10 cellular contexts compared by ENCODE assay signal in genomic region chr11:82978422-82979099, GRCh38.
A peak's percentile ranks its signal among the peaks of the same experiment; 100 is the strongest.
DNase-seq lines count a peak whose midpoint lies in the region; ATAC-seq, FAIRE-seq and TF ChIP-seq lines count a peak whose summit lies in the region.
"Had no signal": no experiment of that assay in that cellular context is flagged by ENCODE, and none has a peak within 500 bp of the region (broad histone marks: within the 10 kb centered on the region; RNA-seq: fewer than 3 reads in every experiment).

No MANE protein-coding gene starts in this region.

- TF ChIP-seq CTCF in A549 (IDR thresholded peaks at IDR 0.05) (no peak), KMS-11 (conservative IDR thresholded peaks at IDR 0.05; ENCODE audit: low read depth, low read length) (no peak)

- POLR2A ChIA-PET in A549 (lab: Yijun Ruan, JAX): interaction anchor here (0.5 kb wide), 1 partner anchor 68 kb away, joined by 4 read pairs; no protein-coding TSS in a partner anchor

- no peak overlapping the region for H3K9ac ChIP-seq in KMS-11

- peak in 1 of 2 experiments; percentile 32; a peak in 1 of 6 replicates for ATAC-seq in A549
- ATAC-seq in GM18867 (IDR thresholded peaks at IDR 0.05; ENCODE audit: unreplicated experiment): peak; percentile 54

- no peak for TF ChIP-seq POLR2A in A549 (IDR thresholded peaks at IDR 0.05; ENCODE audit: low read length)

- no peak for TF ChIP-seq EP300 in A549 (IDR thresholded peaks at IDR 0.05)

- H3K4me3 ChIP-seq in A549 (no peak overlapping the region), KMS-11 (IDR thresholded peaks at IDR 0.05; ENCODE audit: insufficient read depth, low read depth, low read length) (no peak overlapping the region)

- CTCF ChIA-PET in A549 (lab: Yijun Ruan, JAX): no interaction called here

- FAIRE-seq in A549 (lab: Jason Lieb, UNC): peak; percentile 86
- FAIRE-seq: TTC549 had no signal

- H3K4me2 ChIP-seq in A549 (peak overlapping the region; percentile 27; the same call in 1 of the 3 replicates), KMS-11 (peak overlapping the region; percentile 72)

- H3K27ac ChIP-seq in A549 (no peak overlapping the region), KMS-11 (peak overlapping the region; percentile 26)

- TF ChIP-seq RAD21 in A549 (conservative IDR thresholded peaks at IDR 0.05 in 1 of 2, IDR thresholded peaks at IDR 0.05 in 1 of 2): no peak

- WGBS in A549 (ENCODE audit: missing lambda C conversion rate): 78% methylated on average over 6 of the region's 6 CpGs

- no peaks in the 10 kb centered on the region for H3K36me3 ChIP-seq in KMS-11 (ENCODE audit: insufficient read depth)

- no peaks in the 10 kb centered on the region for H4K20me1 ChIP-seq in KMS-11 (ENCODE audit: insufficient read depth)

- H3K4me1 ChIP-seq in A549 (peaks cover 27% of the 10 kb centered on the region), KMS-11 (ENCODE audit: low read depth, poor library complexity, severe bottlenecking) (peaks cover 36% of the 10 kb centered on the region)

- no peaks in the 10 kb centered on the region for H3K79me2 ChIP-seq in KMS-11 (ENCODE audit: insufficient read depth, low read depth)

- no peaks in the 10 kb centered on the region for H3K27me3 ChIP-seq in KMS-11 (ENCODE audit: insufficient read depth, low read depth)

- no peaks in the 10 kb centered on the region for H3K9me3 ChIP-seq in A549

- DNase-seq in A549 (ENCODE audit: low read depth in 1 of 2, low spot score in 1 of 2) (peak in 1 of 2 experiments; percentile 23), epidermal melanocyte (ENCODE audit: insufficient read length, low spot score) (peak; percentile 65), NCI-H1417 treated with DMSO at 0.1 percent for 48 hours (lab: John Stamatoyannopoulos, UW) (no peak), NCI-H2081 treated with DMSO at 0.1 percent for 48 hours (lab: John Stamatoyannopoulos, UW) (no peak)
- no peak for DNase-seq in activated effector memory CD4-positive, alpha-beta T cell treated with Interleukin-2 at 50 U/mL for 16 hours
- no peak for DNase-seq in activated CD8-positive, alpha-beta memory T cell treated with anti-CD3 and anti-CD28 coated beads, Interleukin-2, amount 50 U/mL, for 48 hours
- DNase-seq: head of caudate nucleus had no signal

- no peak overlapping the region for H2AFZ ChIP-seq in KMS-11 (ENCODE audit: low read depth)

TF ChIP-seq in A549, 52 proteins besides CTCF, POLR2A, EP300 and RAD21:
- TF ChIP-seq MAFK (IDR thresholded peaks at IDR 0.05; ENCODE audit: partially characterized antibody): no peak
- TF ChIP-seq FOSL2 (IDR thresholded peaks at IDR 0.05): 0 out of 2 replicates have a peak, but pooled peaks have one; percentile 22
- TF ChIP-seq FOSL2 (CRISPR knock-in tag; IDR thresholded peaks at IDR 0.05): peak; percentile 48; the same call in 1 of the 2 replicates
